1 cellular context compared by ENCODE assay signal in the genomic region with DNA sequence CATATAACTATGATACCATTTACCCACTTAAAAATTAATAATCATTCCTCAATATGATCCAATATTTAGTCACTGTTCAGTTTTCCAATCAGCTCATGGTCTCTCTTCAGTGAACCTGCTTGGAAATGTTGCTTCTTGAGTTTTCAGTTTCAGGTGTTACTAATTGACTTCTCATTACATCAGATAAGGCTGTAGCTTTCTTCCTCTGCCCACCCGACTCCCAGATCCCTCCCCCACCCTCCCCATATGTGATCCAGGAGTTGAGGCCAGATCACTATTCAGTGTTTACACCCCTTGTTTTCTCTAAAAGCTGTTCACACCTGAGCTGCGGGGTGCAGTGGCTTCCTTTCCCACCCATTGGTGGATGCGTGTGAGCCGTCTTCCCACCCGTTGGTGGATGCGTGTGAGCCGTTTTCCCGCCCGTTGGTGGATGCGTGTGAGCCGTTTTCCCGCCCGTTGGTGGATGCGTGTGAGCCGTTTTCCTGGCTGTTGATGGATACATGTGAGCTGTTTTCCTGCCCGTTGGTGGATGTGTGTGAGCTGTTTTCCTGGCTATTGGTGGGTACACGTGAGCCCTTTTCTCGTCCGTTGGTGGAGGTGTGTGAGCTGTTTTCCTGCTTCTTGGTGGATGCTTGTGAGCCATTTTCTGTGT.
TF ChIP-seq lines count a peak whose summit lies in the region.

No MANE protein-coding gene starts in this region.

TF ChIP-seq in HepG2, 621 proteins besides CTCF, POLR2A, EP300 and RAD21:
- no peak for TF ChIP-seq ZNF703 (CRISPR knock-in tag; IDR thresholded peaks at IDR 0.05; ENCODE audit: borderline replicate concordance)
- no peak for TF ChIP-seq NBN (conservative IDR thresholded peaks at IDR 0.05)
- TF ChIP-seq CBFB (CRISPR knock-in tag; IDR thresholded peaks at IDR 0.05) = no peak
- TF ChIP-seq, protein P1, sequence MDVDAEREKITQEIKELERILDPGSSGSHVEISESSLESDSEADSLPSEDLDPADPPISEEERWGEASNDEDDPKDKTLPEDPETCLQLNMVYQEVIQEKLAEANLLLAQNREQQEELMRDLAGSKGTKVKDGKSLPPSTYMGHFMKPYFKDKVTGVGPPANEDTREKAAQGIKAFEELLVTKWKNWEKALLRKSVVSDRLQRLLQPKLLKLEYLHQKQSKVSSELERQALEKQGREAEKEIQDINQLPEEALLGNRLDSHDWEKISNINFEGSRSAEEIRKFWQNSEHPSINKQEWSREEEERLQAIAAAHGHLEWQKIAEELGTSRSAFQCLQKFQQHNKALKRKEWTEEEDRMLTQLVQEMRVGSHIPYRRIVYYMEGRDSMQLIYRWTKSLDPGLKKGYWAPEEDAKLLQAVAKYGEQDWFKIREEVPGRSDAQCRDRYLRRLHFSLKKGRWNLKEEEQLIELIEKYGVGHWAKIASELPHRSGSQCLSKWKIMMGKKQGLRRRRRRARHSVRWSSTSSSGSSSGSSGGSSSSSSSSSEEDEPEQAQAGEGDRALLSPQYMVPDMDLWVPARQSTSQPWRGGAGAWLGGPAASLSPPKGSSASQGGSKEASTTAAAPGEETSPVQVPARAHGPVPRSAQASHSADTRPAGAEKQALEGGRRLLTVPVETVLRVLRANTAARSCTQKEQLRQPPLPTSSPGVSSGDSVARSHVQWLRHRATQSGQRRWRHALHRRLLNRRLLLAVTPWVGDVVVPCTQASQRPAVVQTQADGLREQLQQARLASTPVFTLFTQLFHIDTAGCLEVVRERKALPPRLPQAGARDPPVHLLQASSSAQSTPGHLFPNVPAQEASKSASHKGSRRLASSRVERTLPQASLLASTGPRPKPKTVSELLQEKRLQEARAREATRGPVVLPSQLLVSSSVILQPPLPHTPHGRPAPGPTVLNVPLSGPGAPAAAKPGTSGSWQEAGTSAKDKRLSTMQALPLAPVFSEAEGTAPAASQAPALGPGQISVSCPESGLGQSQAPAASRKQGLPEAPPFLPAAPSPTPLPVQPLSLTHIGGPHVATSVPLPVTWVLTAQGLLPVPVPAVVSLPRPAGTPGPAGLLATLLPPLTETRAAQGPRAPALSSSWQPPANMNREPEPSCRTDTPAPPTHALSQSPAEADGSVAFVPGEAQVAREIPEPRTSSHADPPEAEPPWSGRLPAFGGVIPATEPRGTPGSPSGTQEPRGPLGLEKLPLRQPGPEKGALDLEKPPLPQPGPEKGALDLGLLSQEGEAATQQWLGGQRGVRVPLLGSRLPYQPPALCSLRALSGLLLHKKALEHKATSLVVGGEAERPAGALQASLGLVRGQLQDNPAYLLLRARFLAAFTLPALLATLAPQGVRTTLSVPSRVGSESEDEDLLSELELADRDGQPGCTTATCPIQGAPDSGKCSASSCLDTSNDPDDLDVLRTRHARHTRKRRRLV (CRISPR knock-in tag; IDR thresholded peaks at IDR 0.05) = no peak
- no peak for TF ChIP-seq NCOA2 (CRISPR knock-in tag; IDR thresholded peaks at IDR 0.05)
- TF ChIP-seq ZNF761 (CRISPR knock-in tag; conservative IDR thresholded peaks at IDR 0.05) = no peak
- TF ChIP-seq ZNF235 (CRISPR knock-in tag; IDR thresholded peaks at IDR 0.05; ENCODE audit: borderline replicate concordance) = no peak
- no peak for TF ChIP-seq MAFG (CRISPR knock-in tag; IDR thresholded peaks at IDR 0.05)
- TF ChIP-seq, protein P2, sequence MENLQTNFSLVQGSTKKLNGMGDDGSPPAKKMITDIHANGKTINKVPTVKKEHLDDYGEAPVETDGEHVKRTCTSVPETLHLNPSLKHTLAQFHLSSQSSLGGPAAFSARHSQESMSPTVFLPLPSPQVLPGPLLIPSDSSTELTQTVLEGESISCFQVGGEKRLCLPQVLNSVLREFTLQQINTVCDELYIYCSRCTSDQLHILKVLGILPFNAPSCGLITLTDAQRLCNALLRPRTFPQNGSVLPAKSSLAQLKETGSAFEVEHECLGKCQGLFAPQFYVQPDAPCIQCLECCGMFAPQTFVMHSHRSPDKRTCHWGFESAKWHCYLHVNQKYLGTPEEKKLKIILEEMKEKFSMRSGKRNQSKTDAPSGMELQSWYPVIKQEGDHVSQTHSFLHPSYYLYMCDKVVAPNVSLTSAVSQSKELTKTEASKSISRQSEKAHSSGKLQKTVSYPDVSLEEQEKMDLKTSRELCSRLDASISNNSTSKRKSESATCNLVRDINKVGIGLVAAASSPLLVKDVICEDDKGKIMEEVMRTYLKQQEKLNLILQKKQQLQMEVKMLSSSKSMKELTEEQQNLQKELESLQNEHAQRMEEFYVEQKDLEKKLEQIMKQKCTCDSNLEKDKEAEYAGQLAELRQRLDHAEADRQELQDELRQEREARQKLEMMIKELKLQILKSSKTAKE (CRISPR knock-in tag; IDR thresholded peaks at IDR 0.05; ENCODE audit: borderline replicate concordance) = no peak
- TF ChIP-seq RCOR2 (CRISPR knock-in tag; IDR thresholded peaks at IDR 0.05) = no peak
- TF ChIP-seq MAF1 (CRISPR knock-in tag; IDR thresholded peaks at IDR 0.05; ENCODE audit: borderline replicate concordance) = no peak
- TF ChIP-seq ZFP62 (CRISPR knock-in tag; IDR thresholded peaks at IDR 0.05) = no peak
- no peak for TF ChIP-seq MTA3 (CRISPR knock-in tag; IDR thresholded peaks at IDR 0.05)
- no peak for TF ChIP-seq ZKSCAN1 (IDR thresholded peaks at IDR 0.05; ENCODE audit: low read length)
- TF ChIP-seq KLF11 (CRISPR knock-in tag; IDR thresholded peaks at IDR 0.05) = no peak
- no peak for TF ChIP-seq TGIF2 (CRISPR knock-in tag; IDR thresholded peaks at IDR 0.05)
- no peak for TF ChIP-seq ZNF431 (CRISPR knock-in tag; IDR thresholded peaks at IDR 0.05; ENCODE audit: borderline replicate concordance, low read depth)
- no peak for TF ChIP-seq TEAD3 (CRISPR knock-in tag; optimal IDR thresholded peaks at IDR 0.05; ENCODE audit: borderline replicate concordance)
- TF ChIP-seq, protein P3, sequence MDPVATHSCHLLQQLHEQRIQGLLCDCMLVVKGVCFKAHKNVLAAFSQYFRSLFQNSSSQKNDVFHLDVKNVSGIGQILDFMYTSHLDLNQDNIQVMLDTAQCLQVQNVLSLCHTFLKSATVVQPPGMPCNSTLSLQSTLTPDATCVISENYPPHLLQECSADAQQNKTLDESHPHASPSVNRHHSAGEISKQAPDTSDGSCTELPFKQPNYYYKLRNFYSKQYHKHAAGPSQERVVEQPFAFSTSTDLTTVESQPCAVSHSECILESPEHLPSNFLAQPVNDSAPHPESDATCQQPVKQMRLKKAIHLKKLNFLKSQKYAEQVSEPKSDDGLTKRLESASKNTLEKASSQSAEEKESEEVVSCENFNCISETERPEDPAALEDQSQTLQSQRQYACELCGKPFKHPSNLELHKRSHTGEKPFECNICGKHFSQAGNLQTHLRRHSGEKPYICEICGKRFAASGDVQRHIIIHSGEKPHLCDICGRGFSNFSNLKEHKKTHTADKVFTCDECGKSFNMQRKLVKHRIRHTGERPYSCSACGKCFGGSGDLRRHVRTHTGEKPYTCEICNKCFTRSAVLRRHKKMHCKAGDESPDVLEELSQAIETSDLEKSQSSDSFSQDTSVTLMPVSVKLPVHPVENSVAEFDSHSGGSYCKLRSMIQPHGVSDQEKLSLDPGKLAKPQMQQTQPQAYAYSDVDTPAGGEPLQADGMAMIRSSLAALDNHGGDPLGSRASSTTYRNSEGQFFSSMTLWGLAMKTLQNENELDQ (CRISPR knock-in tag; IDR thresholded peaks at IDR 0.05; ENCODE audit: borderline replicate concordance) = no peak
TF ChIP-seq in HepG2: peak in this region for 0.
